ENCODE assay signal across 1 cellular context in genomic region chr12:944201-944600, GRCh38.
TF ChIP-seq lines count a peak whose summit lies in the region.

No MANE protein-coding gene starts in this region.

TF ChIP-seq in HepG2, 621 proteins besides CTCF, POLR2A, EP300 and RAD21:
- TF ChIP-seq ZNF7 (CRISPR knock-in tag; IDR thresholded peaks at IDR 0.05) = no peak
- TF ChIP-seq HOMEZ (CRISPR knock-in tag; IDR thresholded peaks at IDR 0.05; ENCODE audit: low read depth) = peak; percentile 26; the same call in 1 of the 2 replicates
TF ChIP-seq in HepG2: peak in this region for 1.
